Comparison of ENCODE assay signal across 7 cellular contexts in the genomic region with DNA sequence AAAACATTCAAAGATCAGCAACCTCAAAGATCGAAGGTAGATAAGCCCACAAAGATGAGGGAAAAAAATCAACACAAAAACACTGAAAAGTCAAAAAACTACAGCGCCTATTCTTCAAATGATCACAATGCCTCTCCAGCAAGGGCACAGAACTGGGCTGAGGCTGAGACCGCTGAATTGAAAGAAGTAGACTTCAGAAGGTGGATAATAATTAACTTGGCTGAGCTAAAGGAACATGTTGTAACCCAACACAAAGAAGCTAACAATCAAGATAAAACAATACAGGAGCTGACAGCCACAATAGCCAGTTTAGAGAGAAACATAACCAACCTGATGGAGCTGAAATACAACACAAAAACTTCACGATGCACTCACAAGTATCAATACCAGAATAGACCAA.
"Had no signal": no experiment of that assay in that cellular context is flagged by ENCODE, and none has a peak within 500 bp of the region (broad histone marks: within the 10 kb centered on the region; RNA-seq: fewer than 3 reads in every experiment).

No MANE protein-coding gene starts in this region.

- H3K36me3 ChIP-seq: gastrocnemius medialis, thyroid gland had no signal

- H3K9me3 ChIP-seq: gastrocnemius medialis, thyroid gland had no signal

- H3K4me3 ChIP-seq: gastrocnemius medialis, thyroid gland had no signal

- H3K27me3 ChIP-seq: gastrocnemius medialis, thyroid gland had no signal

- H3K27ac ChIP-seq: gastrocnemius medialis, thyroid gland had no signal

- H3K4me1 ChIP-seq: gastrocnemius medialis, thyroid gland had no signal

- DNase-seq: activated naive CD4-positive, alpha-beta T cell; anterior cingulate cortex; cerebellar nuclear complex; effector CD8-positive, alpha-beta T cell; gastrocnemius medialis; SW 1271; thyroid gland had no signal
